ENCODE assay signal across 25 cellular contexts in the genomic region with DNA sequence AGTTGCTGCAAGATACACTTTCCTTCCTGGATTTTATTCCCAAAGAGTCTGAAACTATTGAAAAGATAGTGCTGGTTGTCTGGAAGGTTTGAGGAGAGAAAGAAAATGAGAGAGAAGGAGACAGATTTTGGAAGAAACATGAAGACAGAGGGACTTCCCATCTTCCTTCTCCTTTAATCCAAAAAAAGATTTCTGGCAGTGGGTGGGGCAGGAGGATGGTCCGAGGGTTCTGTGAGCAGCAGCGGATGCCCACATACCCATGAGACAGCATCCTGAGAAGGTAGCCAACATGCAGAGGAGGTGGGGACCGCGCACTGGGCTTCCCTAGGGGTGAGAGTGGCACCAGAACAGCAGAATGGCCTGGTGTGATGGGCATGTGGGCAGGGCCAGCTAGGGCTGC.
"Had no signal": no experiment of that assay in that cellular context is flagged by ENCODE, and none has a peak within 500 bp of the region (broad histone marks: within the 10 kb centered on the region; RNA-seq: fewer than 3 reads in every experiment).

No MANE protein-coding gene starts in this region.

- H3K9ac ChIP-seq: parathyroid adenoma had no signal

- DNase-seq: naive thymus-derived CD8-positive, alpha-beta T cell; nephron progenitor cell; occipital lobe; ovary; posterior cingulate gyrus; psoas muscle; right cardiac atrium; right lobe of liver; sigmoid colon; small intestine; stimulated activated CD4-positive, alpha-beta T cell treated with anti-CD3 and anti-CD28 coated beads, Interleukin-15, amount 100 ng/mL, for 24 hours; stimulated activated CD4-positive, alpha-beta T cell treated with anti-CD3 and anti-CD28 coated beads, Interleukin-2, amount 100 ng/mL, for 24 hours; stimulated activated CD4-positive, alpha-beta T cell treated with anti-CD3 and anti-CD28 coated beads, Interleukin-2, amount 100 ng/mL, for 48 hours; stimulated activated CD4-positive, alpha-beta T cell treated with anti-CD3 and anti-CD28 coated beads, Interleukin-4, amount 100 ng/mL, for 24 hours; stimulated activated naive CD4-positive, alpha-beta T cell; stimulated activated naive CD8-positive, alpha-beta T cell treated with anti-CD3 and anti-CD28 coated beads, Interleukin-15, amount 100 ng/mL, for 72 hours; stimulated activated naive CD8-positive, alpha-beta T cell treated with anti-CD3 and anti-CD28 coated beads, Interleukin-15, Interleukin-2, amounts not matched to agents 100 U/mL and 50 U/mL, for 24 hours; substantia nigra; testis; tibial artery; transverse colon; upper lobe of right lung; uterus had no signal

- H3K4me1 ChIP-seq: parathyroid adenoma, suprapubic skin, testis, transverse colon, upper lobe of right lung, uterus had no signal

- H3K9me3 ChIP-seq: ovary, psoas muscle, right lobe of liver, sigmoid colon, suprapubic skin, testis, tibial artery, transverse colon, upper lobe of right lung, uterus had no signal

- H3K79me2 ChIP-seq: parathyroid adenoma had no signal

- H3K4me3 ChIP-seq: ovary, psoas muscle, right lobe of liver, sigmoid colon, suprapubic skin, testis, tibial artery, transverse colon, upper lobe of right lung, uterus had no signal

- H2AFZ ChIP-seq: parathyroid adenoma had no signal

- H3K36me3 ChIP-seq: ovary, right lobe of liver, sigmoid colon, suprapubic skin, tibial artery, transverse colon, upper lobe of right lung, uterus had no signal

- H3K27me3 ChIP-seq: ovary, right lobe of liver, sigmoid colon, testis, tibial artery, uterus had no signal

- H3K27ac ChIP-seq: ovary, parathyroid adenoma, psoas muscle, right lobe of liver, sigmoid colon, suprapubic skin, testis, tibial artery, transverse colon, upper lobe of right lung, uterus had no signal
